In the genomic region with DNA sequence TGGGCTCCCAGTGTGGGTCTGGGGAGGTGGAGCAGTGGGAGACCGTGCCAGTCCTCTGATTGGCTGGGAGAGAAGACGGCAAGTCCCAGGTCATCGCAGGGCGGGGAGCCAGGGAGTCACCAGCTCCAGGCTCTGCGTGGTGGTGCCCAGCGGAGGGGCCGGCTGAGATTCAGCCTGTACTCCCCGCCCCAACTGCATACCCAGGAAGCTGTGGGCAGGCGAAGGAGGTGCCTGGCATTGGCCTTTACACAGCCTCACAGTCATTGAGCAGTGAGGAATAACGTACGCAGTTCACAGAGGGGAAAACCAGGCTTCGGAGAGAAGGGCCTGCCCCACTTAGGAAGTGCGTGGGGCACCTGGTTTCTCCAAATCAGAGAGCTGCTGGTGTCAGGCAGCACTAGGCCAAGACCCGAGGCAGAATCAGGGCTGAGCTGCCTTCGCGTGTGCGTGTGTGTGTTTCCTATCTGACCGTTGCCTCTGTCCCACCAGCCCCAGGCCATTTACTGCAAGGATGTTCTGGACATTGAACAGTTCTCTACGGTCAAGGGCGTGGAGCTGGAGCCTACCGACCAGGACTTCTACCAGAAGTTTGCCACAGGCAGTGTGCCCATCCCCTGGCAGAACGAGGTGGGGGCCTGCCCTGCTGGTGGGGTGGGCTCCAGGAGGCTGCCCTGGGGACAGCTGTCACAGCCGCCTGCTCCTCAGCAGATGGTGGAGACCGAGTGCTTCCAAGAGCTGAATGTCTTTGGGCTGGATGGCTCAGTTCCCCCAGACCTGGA, we compare ENCODE assay signal across 16 cellular contexts. TPM values are rescaled to one million over a fixed set of nuclear protein-coding genes. Genes with fewer than 3 reads are reported as not detected.
A peak's percentile ranks its signal among the peaks of the same experiment; 100 is the strongest.
DNase-seq lines count a peak whose midpoint lies in the region; ATAC-seq and TF ChIP-seq lines count a peak whose summit lies in the region.
"Had no signal": no experiment of that assay in that cellular context is flagged by ENCODE, and none has a peak within 500 bp of the region (broad histone marks: within the 10 kb centered on the region; RNA-seq: fewer than 3 reads in every experiment).

No MANE protein-coding gene starts in this region.

- H3K4me3 ChIP-seq in GM23338, result no peak overlapping the region
- H3K4me3 ChIP-seq: SK-N-MC had no signal

- H3K27me3 Mint-ChIP-seq in GM23338 (ENCODE audit: insufficient read depth, low read depth, poor library complexity), result peaks cover 28% of the 10 kb centered on the region
- H3K27me3 Mint-ChIP-seq in activated naive CD8-positive, alpha-beta T cell treated with anti-CD3 and anti-CD28 coated beads for 36 hours, result no peaks in the 10 kb centered on the region
- H3K27me3 Mint-ChIP-seq: natural killer cell treated with Interleukin-12 subunit alpha and Interleukin-12 subunit beta and Interleukin-15 and Interleukin-18, amount 100 ng/mL, for 72 hours had no signal

- ATAC-seq in GM23338 (peak; percentile 51), GM18519 (IDR thresholded peaks at IDR 0.05; ENCODE audit: low FRiP score, unreplicated experiment) (no peak)

- TF ChIP-seq CTCF in GM23338 (conservative IDR thresholded peaks at IDR 0.05; ENCODE audit: low read depth in 2 of 2), result no peak

- DNase-seq in GM23338 (ENCODE audit: low spot score) (no peak), T-helper 9 cell (peak; percentile 55), NCI-H510A treated with DMSO at 0.1 percent for 48 hours (lab: John Stamatoyannopoulos, UW) (no peak), epidermal melanocyte (ENCODE audit: insufficient read length, low spot score) (no peak), COLO829 (ENCODE audit: low spot score) (no peak)
- DNase-seq in activated naive CD8-positive, alpha-beta T cell treated with anti-CD3 and anti-CD28 coated beads for 36 hours, result peak; percentile 47
- DNase-seq in stimulated activated CD4-positive, alpha-beta T cell treated with anti-CD3 and anti-CD28 coated beads, Interleukin-1b, Interleukin-23, amount 100 ng/mL, for 48 hours, result peak; percentile 56
- DNase-seq: DMS153, NCI-H1105, NCI-H774 had no signal

- H3K79me2 ChIP-seq in GM23338 (replicated peaks; ENCODE audit: insufficient read depth), result no peaks in the 10 kb centered on the region

- no peaks in the 10 kb centered on the region; the same call in 1 of the 2 replicates for H4K20me1 ChIP-seq in GM23338 (replicated peaks; ENCODE audit: insufficient read depth)

- H3K27ac Mint-ChIP-seq in GM23338, result no peak overlapping the region
- H3K27ac Mint-ChIP-seq in activated naive CD8-positive, alpha-beta T cell treated with anti-CD3 and anti-CD28 coated beads for 36 hours, result peak overlapping the region; percentile 74
- H3K27ac Mint-ChIP-seq: activated T-helper 1 cell treated with anti-CD3 and anti-CD28 coated beads, Interleukin-12 subunit alpha, Interleukin-12 subunit beta, Interleukin-2, Interleukin-4 antibody, amounts not matched to agents 30 ng/mL and 10 ng/mL and 1 ng/mL, durations not matched to agents 14 hours and 24 hours and 36 hours had no signal

- no peak overlapping the region for H3K27ac ChIP-seq in GM23338 (ENCODE audit: low read depth)
- H3K27ac ChIP-seq: HL-60, SK-N-MC had no signal

- H3K4me2 ChIP-seq in GM23338, result no peak overlapping the region

- H3K9me3 Mint-ChIP-seq in GM23338, result peaks cover 4% of the 10 kb centered on the region; the same call in 1 of the 3 replicates
- H3K9me3 Mint-ChIP-seq in activated naive CD8-positive, alpha-beta T cell treated with anti-CD3 and anti-CD28 coated beads for 36 hours, result no peaks in the 10 kb centered on the region
- H3K9me3 Mint-ChIP-seq: activated T-helper 1 cell treated with anti-CD3 and anti-CD28 coated beads, Interleukin-12 subunit alpha, Interleukin-12 subunit beta, Interleukin-2, Interleukin-4 antibody, amounts not matched to agents 30 ng/mL and 10 ng/mL and 1 ng/mL, durations not matched to agents 14 hours and 24 hours and 36 hours; natural killer cell treated with Interleukin-12 subunit alpha and Interleukin-12 subunit beta and Interleukin-15 and Interleukin-18, amount 100 ng/mL, for 72 hours had no signal

- peaks cover 2% of the 10 kb centered on the region; the same call in 1 of the 2 replicates for H3K36me3 ChIP-seq in GM23338 (ENCODE audit: insufficient read depth)

- peaks cover 44% of the 10 kb centered on the region for H3K36me3 Mint-ChIP-seq in GM23338 (ENCODE audit: low read depth)
- peaks cover 40% of the 10 kb centered on the region for H3K36me3 Mint-ChIP-seq in activated naive CD8-positive, alpha-beta T cell treated with anti-CD3 and anti-CD28 coated beads for 36 hours

- peaks cover 12% of the 10 kb centered on the region for H3K27me3 ChIP-seq in GM23338 (ENCODE audit: insufficient read depth)

- peaks cover 13% of the 10 kb centered on the region for H3K4me1 ChIP-seq in GM23338 (ENCODE audit: insufficient read depth)

- no peak overlapping the region for H2AFZ ChIP-seq in GM23338

- H3F3A ChIP-seq in GM23338 (replicated peaks; ENCODE audit: low read depth), result peaks cover 13% of the 10 kb centered on the region; the same call in 1 of the 2 replicates

- H3K9me2 ChIP-seq in GM23338 (ENCODE audit: insufficient read depth), result no peaks in the 10 kb centered on the region

- H3K4me3 Mint-ChIP-seq in GM23338, result no peak overlapping the region
- peak overlapping the region; percentile 19 for H3K4me3 Mint-ChIP-seq in activated naive CD8-positive, alpha-beta T cell treated with anti-CD3 and anti-CD28 coated beads for 36 hours
- H3K4me3 Mint-ChIP-seq: activated T-helper 1 cell treated with anti-CD3 and anti-CD28 coated beads, Interleukin-12 subunit alpha, Interleukin-12 subunit beta, Interleukin-2, Interleukin-4 antibody, amounts not matched to agents 30 ng/mL and 10 ng/mL and 1 ng/mL, durations not matched to agents 14 hours and 24 hours and 36 hours; natural killer cell treated with Interleukin-12 subunit alpha and Interleukin-12 subunit beta and Interleukin-15 and Interleukin-18, amount 100 ng/mL, for 72 hours had no signal

- peaks cover 23% of the 10 kb centered on the region for H3K4me1 Mint-ChIP-seq in GM23338
- H3K4me1 Mint-ChIP-seq in activated naive CD8-positive, alpha-beta T cell treated with anti-CD3 and anti-CD28 coated beads for 36 hours, result peaks cover 58% of the 10 kb centered on the region

TF ChIP-seq in GM23338, 12 proteins besides CTCF, POLR2A, EP300 and RAD21 (continues in another document):
- TF ChIP-seq POLR2AphosphoS5 (IDR thresholded peaks at IDR 0.05; ENCODE audit: low read depth), result 0 out of 2 replicates have a peak, but pooled peaks have one; percentile 14
- TF ChIP-seq, protein P1, sequence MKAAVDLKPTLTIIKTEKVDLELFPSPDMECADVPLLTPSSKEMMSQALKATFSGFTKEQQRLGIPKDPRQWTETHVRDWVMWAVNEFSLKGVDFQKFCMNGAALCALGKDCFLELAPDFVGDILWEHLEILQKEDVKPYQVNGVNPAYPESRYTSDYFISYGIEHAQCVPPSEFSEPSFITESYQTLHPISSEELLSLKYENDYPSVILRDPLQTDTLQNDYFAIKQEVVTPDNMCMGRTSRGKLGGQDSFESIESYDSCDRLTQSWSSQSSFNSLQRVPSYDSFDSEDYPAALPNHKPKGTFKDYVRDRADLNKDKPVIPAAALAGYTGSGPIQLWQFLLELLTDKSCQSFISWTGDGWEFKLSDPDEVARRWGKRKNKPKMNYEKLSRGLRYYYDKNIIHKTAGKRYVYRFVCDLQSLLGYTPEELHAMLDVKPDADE (IDR thresholded peaks at IDR 0.05), result no peak
- TF ChIP-seq EZH2 (IDR thresholded peaks at IDR 0.05; ENCODE audit: low read depth, unreplicated experiment), result no peak

RNA-seq across cellular contexts. Expression of a gene that starts 6.2 kb away (rescaled TPM):
- 6.4 and 9.7 TPM in 2 replicates for total RNA-seq in GM23338 (2014; rRNA removed; shearing (Covaris generic))
- 7.6 and 7.7 TPM in 2 replicates for polyA plus RNA-seq in GM23338 (2016; fragmentation: Nextera tagmentation; extraction: Ambion mirVana)
- total RNA-seq in activated naive CD8-positive, alpha-beta T cell treated with anti-CD3 and anti-CD28 coated beads for 36 hours, result 10 to 100 TPM; 21.5 to 21.8 TPM

RNA-seq across cellular contexts. Expression of a gene that starts 13.9 kb away (rescaled TPM):
- 37.2 and 56.8 TPM in 2 replicates for total RNA-seq in GM23338 (2014; rRNA removed; shearing (Covaris generic))
- polyA plus RNA-seq in GM23338 (2016; fragmentation: Nextera tagmentation; extraction: Ambion mirVana), result 13.0 and 18.7 TPM in 2 replicates
- 100 to 1,000 TPM; 113 to 115 TPM for total RNA-seq in activated naive CD8-positive, alpha-beta T cell treated with anti-CD3 and anti-CD28 coated beads for 36 hours

RNA-seq across cellular contexts. Expression of a gene that starts 31.0 kb away (rescaled TPM):
- 2.6 and 2.9 TPM in 2 replicates for total RNA-seq in GM23338 (2014; rRNA removed; shearing (Covaris generic))
- 8.0 and 8.1 TPM in 2 replicates for polyA plus RNA-seq in GM23338 (2016; fragmentation: Nextera tagmentation; extraction: Ambion mirVana)
- 1 to 10 TPM; 5.6 TPM for total RNA-seq in activated naive CD8-positive, alpha-beta T cell treated with anti-CD3 and anti-CD28 coated beads for 36 hours

RNA-seq across cellular contexts. Expression of a gene that starts 33.0 kb away (rescaled TPM):
- 242 and 290 TPM in 2 replicates for total RNA-seq in GM23338 (2014; rRNA removed; shearing (Covaris generic))
- 102 and 106 TPM in 2 replicates for polyA plus RNA-seq in GM23338 (2016; fragmentation: Nextera tagmentation; extraction: Ambion mirVana)
- total RNA-seq in activated naive CD8-positive, alpha-beta T cell treated with anti-CD3 and anti-CD28 coated beads for 36 hours, result 100 to 1,000 TPM; 100 to 106 TPM

RNA-seq across cellular contexts. Expression of a gene that starts 39.9 kb away (rescaled TPM):
- 1.9 TPM in 1 of 2 replicates, not detected in the other for total RNA-seq in GM23338 (2014; rRNA removed; shearing (Covaris generic))
- 2.0 and 3.1 TPM in 2 replicates for polyA plus RNA-seq in GM23338 (2016; fragmentation: Nextera tagmentation; extraction: Ambion mirVana)
- total RNA-seq in activated naive CD8-positive, alpha-beta T cell treated with anti-CD3 and anti-CD28 coated beads for 36 hours, result not detected
- total RNA-seq: activated T-helper 1 cell treated with anti-CD3 and anti-CD28 coated beads, Interleukin-12 subunit alpha, Interleukin-12 subunit beta, Interleukin-2, Interleukin-4 antibody, amounts not matched to agents 30 ng/mL and 10 ng/mL and 1 ng/mL, durations not matched to agents 14 hours and 24 hours and 36 hours; natural killer cell treated with Interleukin-12 subunit alpha and Interleukin-12 subunit beta and Interleukin-15 and Interleukin-18, amount 100 ng/mL, for 72 hours had no signal
- polyA plus RNA-seq: keratinocyte had no signal

Comparison
In these comparisons a context has a peak if more than half of its experiments do, and no peak if none do; other contexts are left out.
1. DNase-seq: peak in T-helper 9 cell (single experiment), activated naive CD8-positive, alpha-beta T cell treated with anti-CD3 and anti-CD28 coated beads for 36 hours (single experiment) and stimulated activated CD4-positive, alpha-beta T cell treated with anti-CD3 and anti-CD28 coated beads, Interleukin-1b, Interleukin-23, amount 100 ng/mL, for 48 hours (single experiment); none in GM23338 (single experiment), NCI-H510A treated with DMSO at 0.1 percent for 48 hours (single experiment), epidermal melanocyte (single experiment) and COLO829 (single experiment).